8 cellular contexts compared by ENCODE assay signal in genomic region chr11:62552465-62552782, GRCh38. TPM values are rescaled to one million over a fixed set of nuclear protein-coding genes. Genes with fewer than 3 reads are reported as not detected.
DNase-seq lines count a peak whose midpoint lies in the region; ATAC-seq and TF ChIP-seq lines count a peak whose summit lies in the region.

No MANE protein-coding gene starts in this region.

- H3K4me1 ChIP-seq in ectodermal cell (ENCODE audit: control insufficient read depth, insufficient read depth, low read length): peaks cover 64% of the 10 kb centered on the region

- H3K9me3 Mint-ChIP-seq in CD14-positive monocyte: no peaks in the 10 kb centered on the region

- no peaks in the 10 kb centered on the region for H3K9me2 ChIP-seq in neural cell (ENCODE audit: insufficient read depth, low read length)

- peak overlapping the region; percentile 100 for H3K27ac Mint-ChIP-seq in CD14-positive monocyte

- peak overlapping the region; percentile 36 for H3K4me2 ChIP-seq in neural cell (ENCODE audit: low read length)

- WGBS in ectodermal cell, 2 experiments: 74 to 77% methylated on average over 4 of the region's 4 CpGs

- peaks cover 15% of the 10 kb centered on the region for H3K27me3 ChIP-seq in ectodermal cell (ENCODE audit: control insufficient read depth, insufficient read depth, low read length, poor library complexity, severe bottlenecking)
- H3K27me3 ChIP-seq in neural cell (ENCODE audit: insufficient read depth, low read depth, low read length): peaks cover 10% of the 10 kb centered on the region

- H2AFZ ChIP-seq in neural cell (ENCODE audit: low read depth, low read length): no peak overlapping the region

- H3K9ac ChIP-seq in neural cell (ENCODE audit: low read length): peak overlapping the region; percentile 64

- H3K27me3 Mint-ChIP-seq in CD14-positive monocyte (ENCODE audit: low read depth in 3 of 3): peaks cover 2 to 30% (median 9%) of the 10 kb centered on the region in 3 donors

- TF ChIP-seq CTCF in CD14-positive monocyte (IDR thresholded peaks at IDR 0.05) (no peak), neural cell (IDR thresholded peaks at IDR 0.05; ENCODE audit: poor library complexity, severe bottlenecking) (no peak)

- no peaks in the 10 kb centered on the region for H3K79me2 ChIP-seq in neural cell (replicated peaks; ENCODE audit: insufficient read depth, low read length)

- H3K4me3 ChIP-seq in ectodermal cell (ENCODE audit: insufficient read depth, low read depth, low read length) (no peak overlapping the region), neural cell (ENCODE audit: low read length) (no peak overlapping the region)

- H3F3A ChIP-seq in neural cell (ENCODE audit: insufficient read depth, low read length, poor library complexity, severe bottlenecking): no peaks in the 10 kb centered on the region

- DNase-seq in CD14-positive monocyte (ENCODE audit: low spot score) (no peak), NCI-H82 (lab: John Stamatoyannopoulos, UW) (peak; percentile 94), COLO829 (ENCODE audit: low spot score) (no peak), DMS79 treated with DMSO at 0.1 percent for 48 hours (lab: John Stamatoyannopoulos, UW) (no peak), kidney tubule cell (ENCODE audit: low spot score) (no peak)

- TF ChIP-seq EP300 in neural cell (conservative IDR thresholded peaks at IDR 0.05; ENCODE audit: poor library complexity, severe bottlenecking): no peak

- no peaks in the 10 kb centered on the region for H4K20me1 ChIP-seq in neural cell (ENCODE audit: insufficient read depth)

- H3K4me1 Mint-ChIP-seq in CD14-positive monocyte: peaks cover 82% of the 10 kb centered on the region

- H3K36me3 ChIP-seq in ectodermal cell (ENCODE audit: control insufficient read depth, insufficient read depth, low read length): no peaks in the 10 kb centered on the region
- no peaks in the 10 kb centered on the region for H3K36me3 ChIP-seq in neural cell (ENCODE audit: insufficient read depth, low read length)

- H3K27ac ChIP-seq in ectodermal cell (ENCODE audit: insufficient read depth, low read depth, low read length, poor library complexity, severe bottlenecking): peak overlapping the region; percentile 98
- H3K27ac ChIP-seq in neural cell (ENCODE audit: low read length): peak overlapping the region; percentile 96

- H3K4me3 Mint-ChIP-seq in CD14-positive monocyte: peak overlapping the region; percentile 70 to 84

- TF ChIP-seq RAD21 in neural cell (conservative IDR thresholded peaks at IDR 0.05): no peak

- no peak for ATAC-seq in GM19467 (IDR thresholded peaks at IDR 0.05; ENCODE audit: unreplicated experiment)

- intact Hi-C loops in CD14-positive monocyte (cut with micrococcal nuclease): loop anchor here in 1 of 2 donors (5.0 kb wide), 1 partner anchor 585 kb away; the partner anchor contains the start of gene FTH1

- H3K36me3 Mint-ChIP-seq in CD14-positive monocyte: peaks cover 5 to 8% of the 10 kb centered on the region in 2 donors

- H3K9me3 ChIP-seq in ectodermal cell (ENCODE audit: control insufficient read depth, low read length) (no peaks in the 10 kb centered on the region), neural cell (ENCODE audit: low read length) (no peaks in the 10 kb centered on the region)

TF ChIP-seq in neural cell, 6 proteins besides CTCF, POLR2A, EP300 and RAD21:
- no peak for TF ChIP-seq SMC3 (conservative IDR thresholded peaks at IDR 0.05; ENCODE audit: poor library complexity)
- TF ChIP-seq REST (IDR thresholded peaks at IDR 0.05; ENCODE audit: borderline replicate concordance): no peak
- TF ChIP-seq MXI1 (conservative IDR thresholded peaks at IDR 0.05; ENCODE audit: poor library complexity, severe bottlenecking): no peak
- TF ChIP-seq EZH2 (IDR thresholded peaks at IDR 0.05; ENCODE audit: borderline replicate concordance, insufficient read depth, low read length, poor library complexity, severe bottlenecking): no peak
- TF ChIP-seq TAF1 (IDR thresholded peaks at IDR 0.05; ENCODE audit: low read depth): no peak
- TF ChIP-seq POLR2AphosphoS5 (IDR thresholded peaks at IDR 0.05): no peak

RNA-seq across cellular contexts. Expression of gene AHNAK, which starts 5.8 kb away (rescaled TPM):
- polyA plus RNA-seq in CD14-positive monocyte: 100 to 1,000 TPM in 1 of 2 donors, 10 to 100 TPM in 1; 80.0 to 103 TPM
- 20.5 TPM for polyA plus RNA-seq in ectodermal cell (2013, experiment 1 of 4)
- 27.0 TPM for polyA plus RNA-seq in ectodermal cell (2013, experiment 2 of 4)
- 21.6 TPM for polyA plus RNA-seq in ectodermal cell (2013, experiment 3 of 4)
- 29.8 TPM for polyA plus RNA-seq in ectodermal cell (2013, experiment 4 of 4)
- 0.11 and 0.12 TPM in 2 replicates for polyA plus RNA-seq in neural cell
- 0.81 and 0.97 TPM in 2 replicates for polyA minus RNA-seq in neural cell

RNA-seq across cellular contexts. Expression of gene EEF1G, which starts 21.3 kb away (rescaled TPM):
- 100 to 1,000 TPM; 490 to 491 TPM for polyA plus RNA-seq in CD14-positive monocyte
- 2,940 TPM for polyA plus RNA-seq in ectodermal cell (2013, experiment 1 of 4)
- polyA plus RNA-seq in ectodermal cell (2013, experiment 2 of 4): 2,895 TPM
- polyA plus RNA-seq in ectodermal cell (2013, experiment 3 of 4): 2,535 TPM
- polyA plus RNA-seq in ectodermal cell (2013, experiment 4 of 4): 2,880 TPM
- 1,473 and 1,555 TPM in 2 replicates for polyA plus RNA-seq in neural cell
- 976 and 1,099 TPM in 2 replicates for polyA minus RNA-seq in neural cell

RNA-seq across cellular contexts. Expression of gene TUT1, which starts 38.9 kb away (rescaled TPM):
- polyA plus RNA-seq in CD14-positive monocyte: 1 to 10 TPM; 1.8 to 2.1 TPM
- polyA plus RNA-seq in ectodermal cell (2013, experiment 1 of 4): 24.6 TPM
- 25.5 TPM for polyA plus RNA-seq in ectodermal cell (2013, experiment 2 of 4)
- polyA plus RNA-seq in ectodermal cell (2013, experiment 3 of 4): 18.6 TPM
- 21.2 TPM for polyA plus RNA-seq in ectodermal cell (2013, experiment 4 of 4)
- polyA plus RNA-seq in neural cell: 12.0 and 17.8 TPM in 2 replicates
- 8.5 and 12.2 TPM in 2 replicates for polyA minus RNA-seq in neural cell

RNA-seq across cellular contexts. Expression of gene MTA2, which starts 49.2 kb away (rescaled TPM):
- polyA plus RNA-seq in CD14-positive monocyte (10 to 100 TPM; 14.0 to 17.6 TPM), neural cell (130 and 140 TPM in 2 replicates)
- 143 TPM for polyA plus RNA-seq in ectodermal cell (2013, experiment 1 of 4)
- polyA plus RNA-seq in ectodermal cell (2013, experiment 2 of 4): 142 TPM
- polyA plus RNA-seq in ectodermal cell (2013, experiment 3 of 4): 107 TPM
- polyA plus RNA-seq in ectodermal cell (2013, experiment 4 of 4): 111 TPM
- 151 and 174 TPM in 2 replicates for polyA minus RNA-seq in neural cell

Comparison
In these comparisons a context has a peak if more than half of its experiments do, and no peak if none do; other contexts are left out.
1. RNA of gene AHNAK, which starts 5.8 kb away (polyA plus RNA-seq): 80.0 to 103 TPM in CD14-positive monocyte; 0.11 to 0.12 TPM in neural cell; every median in the first group is over 10 times any median in the second.